Comparison of ENCODE assay signal across 12 cellular contexts in genomic region chr10:79185796-79186374, GRCh38.
DNase-seq lines count a peak whose midpoint lies in the region; ATAC-seq and TF ChIP-seq lines count a peak whose summit lies in the region.
"Had no signal": no experiment of that assay in that cellular context is flagged by ENCODE, and none has a peak within 500 bp of the region (broad histone marks: within the 10 kb centered on the region; RNA-seq: fewer than 3 reads in every experiment).

No MANE protein-coding gene starts in this region.

- 41 to 76% methylated on average over 4 to 6 of the region's 7 CpGs for WGBS in esophagus squamous epithelium, 2 donors
- WGBS in upper lobe of left lung, 2 donors, result 25 to 29% methylated on average over 7 of the region's 7 CpGs

- no TSS peak for BruUV-seq in MCF 10A (replicated peaks; lab: Mats Ljungman, UMichigan)

- intact Hi-C loops in breast epithelium (cut with DNase I; ENCODE audit: low total_unique reads), result loop anchor here (10.0 kb wide), 1 partner anchor 1141 kb away; no protein-coding TSS in a partner anchor
- intact Hi-C loops in MCF 10A (cut with micrococcal nuclease), result loop anchor here (2.0 kb wide), 1 partner anchor 35 kb away; no protein-coding TSS in a partner anchor
- intact Hi-C loops in esophagus squamous epithelium (cut with DNase I), result no loop called here

- H3K27me3 ChIP-seq in breast epithelium (no peaks in the 10 kb centered on the region), esophagus squamous epithelium (no peaks in the 10 kb centered on the region), upper lobe of left lung (no peaks in the 10 kb centered on the region)

- H3K4me3 Mint-ChIP-seq in MCF 10A (ENCODE audit: unreplicated experiment) (no peak overlapping the region), neural crest cell (peak overlapping the region; percentile 21)

- H3K9me3 Mint-ChIP-seq in MCF 10A (ENCODE audit: unreplicated experiment) (no peaks in the 10 kb centered on the region), neural crest cell (no peaks in the 10 kb centered on the region)

- POLR2A ChIA-PET in MCF 10A (lab: Yijun Ruan, JAX), result interaction anchor here (0.8 kb wide), 1 partner anchor 23 kb away, joined by 3 read pairs; no protein-coding TSS in a partner anchor

- H3K27me3 Mint-ChIP-seq in MCF 10A (ENCODE audit: insufficient read depth, unreplicated experiment), result no peaks in the 10 kb centered on the region
- no peaks in the 10 kb centered on the region for H3K27me3 Mint-ChIP-seq in neural crest cell (ENCODE audit: low read depth)

- ATAC-seq in upper lobe of left lung (ENCODE audit: low FRiP score in 2 of 2) (no peak), HG03280 (IDR thresholded peaks at IDR 0.05; ENCODE audit: unreplicated experiment) (no peak), GM18517 (IDR thresholded peaks at IDR 0.05; ENCODE audit: unreplicated experiment) (no peak)

- CTCF ChIA-PET in MCF 10A (lab: Yijun Ruan, JAX), result interaction anchor here (1.1 to 2.0 kb wide), 2 partner anchors 9 kb away, joined by 3 to 13 read pairs; no protein-coding TSS in a partner anchor

- H3K36me3 Mint-ChIP-seq in MCF 10A (ENCODE audit: insufficient read depth, unreplicated experiment), result peaks cover 23% of the 10 kb centered on the region
- H3K36me3 Mint-ChIP-seq in neural crest cell (ENCODE audit: low read depth), result no peaks in the 10 kb centered on the region

- H3K4me1 Mint-ChIP-seq in MCF 10A (ENCODE audit: insufficient read depth, unreplicated experiment) (peaks cover 30% of the 10 kb centered on the region), neural crest cell (peaks cover 75% of the 10 kb centered on the region)

- no peak for TF ChIP-seq EP300 in upper lobe of left lung (IDR thresholded peaks at IDR 0.05)

- H3K9me3 ChIP-seq in breast epithelium (no peaks in the 10 kb centered on the region), esophagus squamous epithelium (no peaks in the 10 kb centered on the region), upper lobe of left lung (no peaks in the 10 kb centered on the region)

- H3K4me3 ChIP-seq in breast epithelium (no peak overlapping the region), esophagus squamous epithelium (no peak overlapping the region), upper lobe of left lung (no peak overlapping the region)

- H3K27ac ChIP-seq in breast epithelium, result peak overlapping the region; percentile 23 to 38
- H3K27ac ChIP-seq in esophagus squamous epithelium, result peak overlapping the region in 3 of 4 donors; percentile 21 to 71 (median 67)
- peak overlapping the region; percentile 54 to 78 (median 71) for H3K27ac ChIP-seq in upper lobe of left lung

- DNase-seq in breast epithelium (ENCODE audit: low spot score in 2 of 2) (no peak), MCF 10A (ENCODE audit: unreplicated experiment) (no peak), esophagus squamous epithelium (lab: John Stamatoyannopoulos, UW) (no peak), neural crest cell (ENCODE audit: low read depth, low spot score) (no peak), upper lobe of left lung (no peak)
- no peak for DNase-seq in central memory CD4-positive, alpha-beta T cell
- DNase-seq: 8988T; activated CD4-positive, alpha-beta T cell treated with anti-CD3 and anti-CD28 coated beads for 48 hours; activated naive CD4-positive, alpha-beta T cell; stimulated activated CD4-positive, alpha-beta T cell treated with anti-CD3 and anti-CD28 coated beads, Interleukin-15, amount 100 ng/mL, for 24 hours had no signal

- H3K36me3 ChIP-seq in breast epithelium (no peaks in the 10 kb centered on the region), esophagus squamous epithelium (peaks cover 0 to 79% (median 9%) of the 10 kb centered on the region in 3 donors), upper lobe of left lung (peaks cover 0 to 10% (median 1%) of the 10 kb centered on the region in 4 donors)

- TF ChIP-seq CTCF in breast epithelium (IDR thresholded peaks at IDR 0.05) (no peak), MCF 10A (IDR thresholded peaks at IDR 0.05; ENCODE audit: unreplicated experiment) (no peak), esophagus squamous epithelium (IDR thresholded peaks at IDR 0.05) (no peak), neural crest cell (conservative IDR thresholded peaks at IDR 0.05) (no peak), upper lobe of left lung (IDR thresholded peaks at IDR 0.05) (no peak)

- no peak overlapping the region for H3K27ac Mint-ChIP-seq in MCF 10A (ENCODE audit: low read depth, unreplicated experiment)
- H3K27ac Mint-ChIP-seq in neural crest cell (ENCODE audit: unreplicated experiment), result peak overlapping the region; percentile 82

- peaks cover 4 to 12% of the 10 kb centered on the region in 2 donors for H3K4me1 ChIP-seq in breast epithelium
- H3K4me1 ChIP-seq in esophagus squamous epithelium, result peaks cover 38 to 100% (median 85%) of the 10 kb centered on the region in 3 donors
- peaks cover 92 to 100% (median 98%) of the 10 kb centered on the region in 4 donors for H3K4me1 ChIP-seq in upper lobe of left lung

- TF ChIP-seq POLR2A in breast epithelium (IDR thresholded peaks at IDR 0.05), result no peak
- no peak for TF ChIP-seq POLR2A in esophagus squamous epithelium (IDR thresholded peaks at IDR 0.05)
- TF ChIP-seq POLR2A in upper lobe of left lung (IDR thresholded peaks at IDR 0.05), result no peak
